ENCODE assay signal across 1 cellular context in the genomic region with DNA sequence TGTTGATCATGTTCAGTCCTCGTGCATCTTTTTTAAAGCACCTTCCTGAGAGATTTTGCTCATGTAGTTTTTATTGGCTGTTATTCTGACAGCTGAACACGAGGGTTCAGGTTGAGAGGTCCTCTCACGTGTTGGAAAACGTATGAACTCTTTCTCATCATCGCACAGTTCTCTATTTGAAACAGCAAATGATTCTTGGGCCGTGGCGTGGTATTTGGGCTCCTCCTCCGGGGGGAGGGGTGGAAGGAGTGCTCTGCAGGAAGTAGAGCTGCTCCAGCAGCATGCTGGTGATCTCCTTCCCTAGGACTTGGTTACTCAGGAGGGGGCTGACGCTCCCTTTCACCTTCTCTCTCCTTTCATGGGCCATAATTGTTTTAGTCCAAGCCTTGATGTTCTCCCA.
TF ChIP-seq lines count a peak whose summit lies in the region.

No MANE protein-coding gene starts in this region.

TF ChIP-seq in SK-N-SH treated with all-trans-retinoic acid at 6 μM for 48 hours, 23 proteins besides CTCF, POLR2A, EP300 and RAD21 (continued from another document):
- TF ChIP-seq, protein P1, sequence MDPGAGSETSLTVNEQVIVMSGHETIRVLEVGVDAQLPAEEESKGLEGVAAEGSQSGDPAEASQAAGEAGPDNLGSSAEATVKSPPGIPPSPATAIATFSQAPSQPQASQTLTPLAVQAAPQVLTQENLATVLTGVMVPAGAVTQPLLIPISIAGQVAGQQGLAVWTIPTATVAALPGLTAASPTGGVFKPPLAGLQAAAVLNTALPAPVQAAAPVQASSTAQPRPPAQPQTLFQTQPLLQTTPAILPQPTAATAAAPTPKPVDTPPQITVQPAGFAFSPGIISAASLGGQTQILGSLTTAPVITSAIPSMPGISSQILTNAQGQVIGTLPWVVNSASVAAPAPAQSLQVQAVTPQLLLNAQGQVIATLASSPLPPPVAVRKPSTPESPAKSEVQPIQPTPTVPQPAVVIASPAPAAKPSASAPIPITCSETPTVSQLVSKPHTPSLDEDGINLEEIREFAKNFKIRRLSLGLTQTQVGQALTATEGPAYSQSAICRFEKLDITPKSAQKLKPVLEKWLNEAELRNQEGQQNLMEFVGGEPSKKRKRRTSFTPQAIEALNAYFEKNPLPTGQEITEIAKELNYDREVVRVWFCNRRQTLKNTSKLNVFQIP (CRISPR knock-in tag; IDR thresholded peaks at IDR 0.05; ENCODE audit: borderline replicate concordance, low read depth): no peak
- no peak for TF ChIP-seq CSRNP3 (CRISPR knock-in tag; IDR thresholded peaks at IDR 0.05)
- TF ChIP-seq, protein P2, sequence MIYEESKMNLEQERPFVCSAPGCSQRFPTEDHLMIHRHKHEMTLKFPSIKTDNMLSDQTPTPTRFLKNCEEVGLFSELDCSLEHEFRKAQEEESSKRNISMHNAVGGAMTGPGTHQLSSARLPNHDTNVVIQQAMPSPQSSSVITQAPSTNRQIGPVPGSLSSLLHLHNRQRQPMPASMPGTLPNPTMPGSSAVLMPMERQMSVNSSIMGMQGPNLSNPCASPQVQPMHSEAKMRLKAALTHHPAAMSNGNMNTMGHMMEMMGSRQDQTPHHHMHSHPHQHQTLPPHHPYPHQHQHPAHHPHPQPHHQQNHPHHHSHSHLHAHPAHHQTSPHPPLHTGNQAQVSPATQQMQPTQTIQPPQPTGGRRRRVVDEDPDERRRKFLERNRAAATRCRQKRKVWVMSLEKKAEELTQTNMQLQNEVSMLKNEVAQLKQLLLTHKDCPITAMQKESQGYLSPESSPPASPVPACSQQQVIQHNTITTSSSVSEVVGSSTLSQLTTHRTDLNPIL (CRISPR knock-in tag; IDR thresholded peaks at IDR 0.05; ENCODE audit: low read depth): no peak
- no peak for TF ChIP-seq RARB (CRISPR knock-in tag; IDR thresholded peaks at IDR 0.05)
- TF ChIP-seq SNAI2 (CRISPR knock-in tag; IDR thresholded peaks at IDR 0.05): no peak
- no peak for TF ChIP-seq TCF4 (CRISPR knock-in tag; IDR thresholded peaks at IDR 0.05; ENCODE audit: borderline replicate concordance)
- TF ChIP-seq ZNF8 (CRISPR knock-in tag; IDR thresholded peaks at IDR 0.05): no peak
